Comparison of ENCODE assay signal across 14 cellular contexts in genomic region chr5:88669314-88669713, GRCh38.
"Had no signal": no experiment of that assay in that cellular context is flagged by ENCODE, and none has a peak within 500 bp of the region (broad histone marks: within the 10 kb centered on the region; RNA-seq: fewer than 3 reads in every experiment).

No MANE protein-coding gene starts in this region.

- DNase-seq: activated CD4-positive, alpha-beta T cell treated with anti-CD3 and anti-CD28 coated beads, Interleukin-2, amount 50 U/mL, for 1 hour; activated CD4-positive, CD25-positive, alpha-beta regulatory T cell; activated CD8-positive, alpha-beta memory T cell treated with anti-CD3 and anti-CD28 coated beads for 24 hours; activated gamma-delta T cell treated with Interleukin-2 at 50 U/mL for 16 hours; amniotic stem cell; hippocampal formation; left lung; mammary epithelial cell; posterior cingulate gyrus; stimulated activated CD4-positive, alpha-beta T cell treated with anti-CD3 and anti-CD28 coated beads, Interleukin-4, amount 100 ng/mL, for 1 hour; stimulated activated naive CD4-positive, alpha-beta T cell; trophoblast cell had no signal

- ATAC-seq: left lung had no signal

- H3K4me3 ChIP-seq: esophagus muscularis mucosa, left lung had no signal

- H3K27ac ChIP-seq: esophagus muscularis mucosa, left lung, neutrophil had no signal
